8 cellular contexts compared by ENCODE assay signal in the genomic region with DNA sequence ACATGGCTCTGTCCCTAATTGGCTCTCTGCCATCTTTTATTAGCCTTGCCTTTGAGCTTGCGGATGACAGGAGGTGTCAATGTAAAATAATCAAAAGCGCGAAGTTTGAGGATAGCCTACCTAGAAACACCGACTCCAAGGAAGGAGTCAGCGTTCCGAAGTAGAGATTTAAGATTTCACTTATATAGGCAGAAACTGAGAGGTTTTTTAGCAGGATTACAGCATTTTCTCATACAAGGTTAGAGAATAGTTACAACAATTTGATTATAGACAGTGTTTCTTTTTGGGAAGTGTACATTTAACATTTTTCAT. TPM values are rescaled to one million over a fixed set of nuclear protein-coding genes. Genes with fewer than 3 reads are reported as not detected.
DNase-seq lines count a peak whose midpoint lies in the region; ATAC-seq and TF ChIP-seq lines count a peak whose summit lies in the region.

No MANE protein-coding gene starts in this region.

- H3K4me3 ChIP-seq in urinary bladder (ENCODE audit: low read depth, low read length) = peak overlapping the region; percentile 92

- H3K27ac Mint-ChIP-seq in activated CD8-positive, alpha-beta T cell treated with anti-CD3 and anti-CD28 coated beads for 36 hours = peak overlapping the region; percentile 86

- no peak for TF ChIP-seq CTCF in activated CD8-positive, alpha-beta T cell treated with anti-CD3 and anti-CD28 coated beads for 36 hours (IDR thresholded peaks at IDR 0.05)

- peaks cover 6% of the 10 kb centered on the region for H3K9me3 Mint-ChIP-seq in activated CD8-positive, alpha-beta T cell treated with anti-CD3 and anti-CD28 coated beads for 36 hours

- H3K4me3 Mint-ChIP-seq in activated CD8-positive, alpha-beta T cell treated with anti-CD3 and anti-CD28 coated beads for 36 hours = peak overlapping the region; percentile 84

- CTCF ChIA-PET in activated CD8-positive, alpha-beta T cell treated with anti-CD3 and anti-CD28 coated beads for 36 hours (lab: Charles Lee) = interaction anchor here (0.9 to 1.0 kb wide), 3 partner anchors 11 to 75 kb away, joined by 3 read pairs; no protein-coding TSS in a partner anchor

- H3K36me3 ChIP-seq in urinary bladder (ENCODE audit: insufficient read depth) = no peaks in the 10 kb centered on the region

- H3K27me3 Mint-ChIP-seq in activated CD8-positive, alpha-beta T cell treated with anti-CD3 and anti-CD28 coated beads for 36 hours = no peaks in the 10 kb centered on the region

- intact Hi-C loops in activated CD8-positive, alpha-beta T cell treated with anti-CD3 and anti-CD28 coated beads for 36 hours (cut with micrococcal nuclease) = no loop called here

- peaks cover 33% of the 10 kb centered on the region for H3K4me1 Mint-ChIP-seq in activated CD8-positive, alpha-beta T cell treated with anti-CD3 and anti-CD28 coated beads for 36 hours (ENCODE audit: low read depth)

- peaks cover 2% of the 10 kb centered on the region for H3K4me1 ChIP-seq in urinary bladder (ENCODE audit: insufficient read depth)

- POLR2A ChIA-PET in activated CD8-positive, alpha-beta T cell treated with anti-CD3 and anti-CD28 coated beads for 36 hours (lab: Charles Lee) = interaction anchor here (1.3 to 2.2 kb wide), 2 partner anchors 10 to 21 kb away, joined by 4 to 6 read pairs; no protein-coding TSS in a partner anchor

- 2% methylated on average over 6 of the region's 6 CpGs for WGBS in urinary bladder

- no peak for DNase-seq in activated CD8-positive, alpha-beta T cell treated with anti-CD3 and anti-CD28 coated beads for 36 hours
- DNase-seq in left lobe of liver (ENCODE audit: low spot score) (no peak), KG1 (lab: John Stamatoyannopoulos, UW) (no peak)
- no peak for DNase-seq in activated CD8-positive, alpha-beta memory T cell treated with anti-CD3 and anti-CD28 coated beads, Interleukin-2, amount 50 U/mL, for 48 hours

- H3K27ac ChIP-seq in urinary bladder (ENCODE audit: low read depth) = no peak overlapping the region

- ATAC-seq in GM18519 (IDR thresholded peaks at IDR 0.05; ENCODE audit: low FRiP score, unreplicated experiment) = peak; percentile 15
- peak; percentile 18 for ATAC-seq in HG02798 (IDR thresholded peaks at IDR 0.05; ENCODE audit: poor library complexity, unreplicated experiment)
- peak; percentile 21 for ATAC-seq in activated CD8-positive, alpha-beta T cell treated with anti-CD3 and anti-CD28 coated beads for 36 hours
- peak; percentile 43 for ATAC-seq in left lobe of liver
- ATAC-seq in HG02763 (IDR thresholded peaks at IDR 0.05; ENCODE audit: unreplicated experiment) = no peak

- peaks cover 30% of the 10 kb centered on the region for H3K36me3 Mint-ChIP-seq in activated CD8-positive, alpha-beta T cell treated with anti-CD3 and anti-CD28 coated beads for 36 hours (ENCODE audit: low read depth)

RNA-seq across cellular contexts. Expression of a gene that starts 0.5 kb away (rescaled TPM):
- 10 to 100 TPM; 14.0 to 14.5 TPM for total RNA-seq in activated CD8-positive, alpha-beta T cell treated with anti-CD3 and anti-CD28 coated beads for 36 hours
- total RNA-seq in left lobe of liver (5.7 TPM), urinary bladder (24.4 TPM)
- 4.9 TPM for polyA plus RNA-seq in urinary bladder
